In genomic region chr10:100876575-100877158, GRCh38 we compare ENCODE assay signal across 13 cellular contexts. TPM values are rescaled to one million over a fixed set of nuclear protein-coding genes. Genes with fewer than 3 reads are reported as not detected.
DNase-seq lines count a peak whose midpoint lies in the region; ATAC-seq and TF ChIP-seq lines count a peak whose summit lies in the region.
"Had no signal": no experiment of that assay in that cellular context is flagged by ENCODE, and none has a peak within 500 bp of the region (broad histone marks: within the 10 kb centered on the region; RNA-seq: fewer than 3 reads in every experiment).

No MANE protein-coding gene starts in this region.

- no peaks in the 10 kb centered on the region for H3K9me3 ChIP-seq in Caco-2
- H3K9me3 ChIP-seq in SJCRH30 (replicated peaks) = no peaks in the 10 kb centered on the region
- H3K9me3 ChIP-seq: HAP-1 had no signal

- H3K27ac Mint-ChIP-seq in Caco-2 (ENCODE audit: unreplicated experiment) = no peak overlapping the region
- H3K27ac Mint-ChIP-seq: B cell; CD4-positive, alpha-beta memory T cell had no signal

- H3K4me3 Mint-ChIP-seq in Caco-2 (ENCODE audit: unreplicated experiment) = peak overlapping the region; percentile 37
- H3K4me3 Mint-ChIP-seq: B cell; CD4-positive, alpha-beta memory T cell had no signal

- peaks cover 53% of the 10 kb centered on the region for H3K4me1 Mint-ChIP-seq in Caco-2 (ENCODE audit: low read depth, unreplicated experiment)
- H3K4me1 Mint-ChIP-seq: B cell; CD4-positive, alpha-beta memory T cell had no signal

- DNase-seq in Caco-2 (no peak), GM13976 (ENCODE audit: low spot score) (peak; percentile 12), NCI-H526 treated with DMSO at 0.1 percent for 48 hours (lab: John Stamatoyannopoulos, UW) (peak; percentile 9), left kidney (ENCODE audit: low read depth, low spot score) (peak; percentile 75), COR-L47 (lab: John Stamatoyannopoulos, UW) (no peak), SJCRH30 (no peak)
- DNase-seq: C1 segment of cervical spinal cord; CD4-positive, alpha-beta memory T cell; DMS53 had no signal

- ATAC-seq in HG02870 (IDR thresholded peaks at IDR 0.05; ENCODE audit: unreplicated experiment) = no peak
- ATAC-seq: GM12878 had no signal

- no peak overlapping the region for H3K27ac ChIP-seq in SJCRH30

- H3K4me3 ChIP-seq in Caco-2 (ENCODE audit: low read depth, low read length) (no peak overlapping the region), SJCRH30 (no peak overlapping the region)
- H3K4me3 ChIP-seq: GM12878, HAP-1 had no signal

- H3K9me3 Mint-ChIP-seq in Caco-2 (ENCODE audit: unreplicated experiment) = no peaks in the 10 kb centered on the region
- H3K9me3 Mint-ChIP-seq: CD4-positive, alpha-beta memory T cell had no signal

- peaks cover 54% of the 10 kb centered on the region for H3K4me1 ChIP-seq in Caco-2
- H3K4me1 ChIP-seq in SJCRH30 = peaks cover 40% of the 10 kb centered on the region
- H3K4me1 ChIP-seq: HAP-1 had no signal

- BruUV-seq in Caco-2 (replicated peaks; lab: Mats Ljungman, UMichigan) = no TSS peak

- intact Hi-C loops in Caco-2 (cut with micrococcal nuclease; ENCODE audit: unreplicated experiment) = loop anchor here (5.0 kb wide), 1 partner anchor 136 kb away; no protein-coding TSS in a partner anchor

- in situ Hi-C loops in GM13976 (cut with MboI; ENCODE audit: low sequenced_read_pairs, unreplicated experiment) = no loop called here

- no peak for TF ChIP-seq CTCF in Caco-2 (IDR thresholded peaks at IDR 0.05; ENCODE audit: insufficient read depth in 1 of 2, low read depth in 1 of 2, low read length in 1 of 2, severe bottlenecking in 1 of 2, unreplicated experiment in 1 of 2)
- TF ChIP-seq CTCF in GM13976 (IDR thresholded peaks at IDR 0.05; ENCODE audit: borderline replicate concordance, control extremely low read depth, extremely low read depth, insufficient read depth, missing control alignments) = no peak

- POLR2A ChIA-PET in Caco-2 (lab: Charles Lee) = no interaction called here

- H3K27me3 Mint-ChIP-seq in Caco-2 (ENCODE audit: insufficient read depth, unreplicated experiment) = no peaks in the 10 kb centered on the region

- H3K36me3 Mint-ChIP-seq in Caco-2 (ENCODE audit: insufficient read depth, unreplicated experiment) = no peaks in the 10 kb centered on the region
- H3K36me3 Mint-ChIP-seq: CD4-positive, alpha-beta memory T cell had no signal

- CTCF ChIA-PET in Caco-2 (lab: Charles Lee) = interaction anchor here (1.0 to 2.7 kb wide), 5 partner anchors 11 to 358 kb away, joined by 3 to 14 read pairs (median 12); no protein-coding TSS in a partner anchor

- no peaks in the 10 kb centered on the region for H3K36me3 ChIP-seq in Caco-2 (ENCODE audit: control insufficient read depth, insufficient read depth, low read length)
- H3K36me3 ChIP-seq in SJCRH30 = no peaks in the 10 kb centered on the region
- H3K36me3 ChIP-seq: HAP-1 had no signal

- H3K27me3 ChIP-seq in Caco-2 (replicated peaks; ENCODE audit: control insufficient read depth, insufficient read depth, low read length) = no peaks in the 10 kb centered on the region
- no peaks in the 10 kb centered on the region for H3K27me3 ChIP-seq in SJCRH30

RNA-seq across cellular contexts. Expression of gene SLF2, which starts 36.1 kb away (rescaled TPM):
- 25.2 and 28.8 TPM in 2 replicates for total RNA-seq in Caco-2 (2022)
- 217 and 257 TPM in 2 replicates for total RNA-seq in SJCRH30 (2014; rRNA removed; shearing (Covaris generic))

Comparison
In these comparisons a context has a peak if more than half of its experiments do, and no peak if none do; other contexts are left out.
1. DNase-seq: peak in GM13976 (single experiment), NCI-H526 treated with DMSO at 0.1 percent for 48 hours (single experiment) and left kidney (single experiment); none in Caco-2 (0 of 2), COR-L47 (single experiment) and SJCRH30 (0 of 2).